13 cellular contexts compared by ENCODE assay signal in genomic region chrX:100648601-100649417, GRCh38. TPM values are rescaled to one million over a fixed set of nuclear protein-coding genes. Genes with fewer than 3 reads are reported as not detected.
DNase-seq lines count a peak whose midpoint lies in the region; ATAC-seq and TF ChIP-seq lines count a peak whose summit lies in the region.
"Had no signal": no experiment of that assay in that cellular context is flagged by ENCODE, and none has a peak within 500 bp of the region (broad histone marks: within the 10 kb centered on the region; RNA-seq: fewer than 3 reads in every experiment).

No MANE protein-coding gene starts in this region.

- peak; percentile 49 for DNase-seq in AG08395 (ENCODE audit: low spot score)
- DNase-seq in NCI-H524 treated with DMSO at 0.1 percent for 48 hours (lab: John Stamatoyannopoulos, UW): peak; percentile 14
- no peak for DNase-seq in epithelial cell of prostate (ENCODE audit: low read depth, low spot score)
- peak; percentile 76 for DNase-seq in myocyte (ENCODE audit: low read depth)
- no peak for DNase-seq in NCI-H446 treated with DMSO at 0.1 percent for 48 hours (lab: John Stamatoyannopoulos, UW)
- no peak for DNase-seq in RWPE1 (ENCODE audit: low spot score)
- no peak for DNase-seq in DMS79 (lab: John Stamatoyannopoulos, UW)
- DNase-seq: activated naive CD8-positive, alpha-beta T cell treated with anti-CD3 and anti-CD28 coated beads, Interleukin-2, amount 10 ng/mL, durations not matched to agents 7 days and 5 days had no signal

- POLR2A ChIA-PET in RWPE1 (lab: Yijun Ruan, JAX; ENCODE audit: low non-redundant PET): no interaction called here

- ATAC-seq in GM21619 (IDR thresholded peaks at IDR 0.05; ENCODE audit: unreplicated experiment): no peak

- CTCF ChIA-PET in RWPE1 (lab: Yijun Ruan, JAX): interaction anchor here (0.7 to 1.1 kb wide), 2 partner anchors 12 to 629 kb away, joined by 3 to 6 read pairs; no protein-coding TSS in a partner anchor

- H3K27ac ChIP-seq in epithelial cell of prostate (peak overlapping the region; percentile 72), RWPE1 (no peak overlapping the region)
- H3K27ac ChIP-seq: KMS-11, neutrophil had no signal

- no peak for TF ChIP-seq CTCF in RWPE1 (conservative IDR thresholded peaks at IDR 0.05; ENCODE audit: low read depth)

RNA-seq across cellular contexts. Expression of gene SRPX2, which starts 4.8 kb away (rescaled TPM):
- total RNA-seq in myocyte: 42.1 and 67.7 TPM in 2 replicates
- 31.6 TPM for polyA plus RNA-seq in myocyte (2012)
- total RNA-seq: activated naive CD8-positive, alpha-beta T cell treated with anti-CD3 and anti-CD28 coated beads, Interleukin-2, amount 10 ng/mL, durations not matched to agents 7 days and 5 days; T-helper 2 cell treated with Interferon-gamma antibody and Interleukin-4, amounts not matched to agents 100 ng/mL and 5 ng/mL, for 36 hours had no signal
- polyA plus RNA-seq: CD14-positive monocyte had no signal

RNA-seq across cellular contexts. Expression of gene TSPAN6, which starts 12.2 kb away (rescaled TPM):
- 28.2 and 29.2 TPM in 2 replicates for total RNA-seq in myocyte
- 21.9 TPM for polyA plus RNA-seq in myocyte (2012)
- total RNA-seq: T-helper 2 cell treated with Interferon-gamma antibody and Interleukin-4, amounts not matched to agents 100 ng/mL and 5 ng/mL, for 36 hours had no signal
- polyA plus RNA-seq: CD14-positive monocyte had no signal

Comparison
In these comparisons a context has a peak if more than half of its experiments do, and no peak if none do; other contexts are left out.
1. DNase-seq: peak in AG08395 (single experiment), NCI-H524 treated with DMSO at 0.1 percent for 48 hours (single experiment) and myocyte (single experiment); none in epithelial cell of prostate (single experiment), NCI-H446 treated with DMSO at 0.1 percent for 48 hours (single experiment), RWPE1 (single experiment) and DMS79 (single experiment).